Comparison of ENCODE assay signal across 25 cellular contexts in the genomic region with DNA sequence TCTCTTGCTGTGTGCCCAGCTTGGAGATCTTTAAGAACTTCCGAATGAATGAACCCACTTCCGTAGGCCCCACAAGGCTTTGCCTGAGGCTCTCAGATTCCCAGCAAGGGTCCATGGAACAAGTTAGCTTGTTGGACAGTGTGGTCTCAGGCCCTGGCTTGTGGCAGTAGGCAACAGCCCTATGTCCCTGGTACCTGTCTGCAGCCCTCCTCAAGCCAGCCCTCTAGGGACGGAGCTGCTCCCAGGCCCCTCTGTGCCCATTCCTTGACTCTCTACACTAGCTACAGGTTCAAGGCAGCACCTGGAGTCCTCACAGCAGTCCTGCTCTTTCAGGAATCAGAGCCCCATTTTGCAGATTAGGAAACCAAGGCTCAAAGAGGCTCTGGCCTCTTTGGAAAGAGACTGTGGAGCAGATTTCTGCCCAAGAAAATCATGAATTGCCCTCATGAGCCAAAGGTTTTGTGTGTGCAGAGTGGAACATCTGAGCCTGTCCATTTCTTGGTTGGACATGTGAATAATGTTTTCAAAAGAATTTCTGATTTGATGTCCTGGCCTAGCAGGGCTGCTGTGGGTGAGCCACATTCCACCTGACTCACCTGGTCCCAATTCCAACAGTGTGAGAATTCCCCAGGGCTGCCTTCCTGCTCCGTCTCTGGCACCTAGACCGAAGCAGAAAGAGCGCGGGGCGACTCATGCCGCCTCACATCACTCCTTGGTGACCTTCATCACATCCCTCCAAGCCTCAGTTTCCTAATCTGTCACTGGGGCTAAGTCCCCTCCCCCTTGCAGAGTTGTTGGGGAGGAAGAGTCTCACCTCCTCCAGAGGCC.
A peak's percentile ranks its signal among the peaks of the same experiment; 100 is the strongest.
DNase-seq lines count a peak whose midpoint lies in the region; ATAC-seq and TF ChIP-seq lines count a peak whose summit lies in the region.
"Had no signal": no experiment of that assay in that cellular context is flagged by ENCODE, and none has a peak within 500 bp of the region (broad histone marks: within the 10 kb centered on the region; RNA-seq: fewer than 3 reads in every experiment).

No MANE protein-coding gene starts in this region.

- TF ChIP-seq CTCF in SK-N-SH (IDR thresholded peaks at IDR 0.05) (no peak), Peyer's patch (IDR thresholded peaks at IDR 0.05) (no peak)

- H3K27ac ChIP-seq in SK-N-SH (ENCODE audit: low read depth in 2 of 2, low read length in 1 of 2) (no peak overlapping the region), Peyer's patch (no peak overlapping the region)
- H3K27ac ChIP-seq: 22Rv1, BLaER1, HL-60 had no signal

- no peaks in the 10 kb centered on the region; a peak in 1 of 4 replicates for H3K4me1 ChIP-seq in SK-N-SH (ENCODE audit: control insufficient read depth in 1 of 2, insufficient read depth in 2 of 2, low read depth in 1 of 2, low read length in 1 of 2)
- H3K4me1 ChIP-seq in Peyer's patch, result peaks cover 0 to 3% (median 0%) of the 10 kb centered on the region in 4 donors

- no peak for TF ChIP-seq POLR2A in Peyer's patch (IDR thresholded peaks at IDR 0.05)

- H4K20me1 ChIP-seq in SK-N-SH (ENCODE audit: insufficient read depth), result no peaks in the 10 kb centered on the region
- H4K20me1 ChIP-seq: BLaER1 had no signal

- H3K79me2 ChIP-seq in SK-N-SH (ENCODE audit: insufficient read depth), result no peaks in the 10 kb centered on the region

- H2AFZ ChIP-seq in SK-N-SH (ENCODE audit: low read depth), result no peak overlapping the region

- no peaks in the 10 kb centered on the region for H3K9me2 ChIP-seq in SK-N-SH

- CTCF ChIA-PET in SK-N-SH (lab: Yijun Ruan, JAX), result no interaction called here

- 76% methylated on average over 8 of the region's 9 CpGs for WGBS in SK-N-SH (ENCODE audit: low lambda C conversion rate)

- no peaks in the 10 kb centered on the region for H3K9me3 ChIP-seq in SK-N-SH
- H3K9me3 ChIP-seq in Peyer's patch, result no peaks in the 10 kb centered on the region
- H3K9me3 ChIP-seq: BLaER1 had no signal

- TF ChIP-seq EP300 in SK-N-SH (IDR thresholded peaks at IDR 0.05; ENCODE audit: borderline replicate concordance in 1 of 2, low read depth in 1 of 2, low read length in 1 of 2), result no peak

- no peak for TF ChIP-seq RAD21 in SK-N-SH (IDR thresholded peaks at IDR 0.05; ENCODE audit: low read length)

- H3K27me3 ChIP-seq in SK-N-SH (ENCODE audit: insufficient read depth) (no peaks in the 10 kb centered on the region), Peyer's patch (no peaks in the 10 kb centered on the region)
- H3K27me3 ChIP-seq: BLaER1 had no signal

- peak; percentile 2 for DNase-seq in SK-N-SH
- DNase-seq in Peyer's patch, result peak in 2 of 3 donors; percentile 9 to 22
- peak; percentile 24 for DNase-seq in left lobe of liver (ENCODE audit: low spot score)
- no peak for DNase-seq in T1000 (lab: John Stamatoyannopoulos, UW)
- DNase-seq in NOMO-1 (lab: John Stamatoyannopoulos, UW; ENCODE audit: unreplicated experiment in 2 of 2), result no peak
- DNase-seq: ACHN; CD4-positive, CD25-positive, alpha-beta regulatory T cell; DMS53; Karpas-422; NCI-H1092; NCI-H1417 treated with DMSO at 0.1 percent for 48 hours; NCI-H1694 treated with DMSO at 0.1 percent for 48 hours; NCI-H2081 treated with DMSO at 0.1 percent for 48 hours; NCI-H2171; NCI-H226; NCI-H510A; NCI-H69; OCI-M1 had no signal

- no peak overlapping the region for H3K4me3 ChIP-seq in SK-N-SH (ENCODE audit: low read depth in 2 of 2, low read length in 1 of 2)
- no peak overlapping the region for H3K4me3 ChIP-seq in Peyer's patch
- H3K4me3 ChIP-seq: BLaER1, GM12878 had no signal

- no peaks in the 10 kb centered on the region for H3F3A ChIP-seq in SK-N-SH (replicated peaks; ENCODE audit: insufficient read depth)

- H3K9ac ChIP-seq in SK-N-SH, result no peak overlapping the region
- H3K9ac ChIP-seq: BLaER1 had no signal

- no peak for ATAC-seq in SK-N-SH treated with all-trans-retinoic acid at 6 μM for 48 hours
- no peak for ATAC-seq in left lobe of liver
- ATAC-seq in GM21576 (IDR thresholded peaks at IDR 0.05; ENCODE audit: unreplicated experiment), result no peak
- ATAC-seq in GM19324 (IDR thresholded peaks at IDR 0.05; ENCODE audit: low FRiP score, unreplicated experiment), result no peak
- ATAC-seq: GM12878 had no signal

- no peak overlapping the region for H3K4me2 ChIP-seq in SK-N-SH
- H3K4me2 ChIP-seq: BLaER1 had no signal

- POLR2A ChIA-PET in SK-N-SH (lab: Yijun Ruan, JAX), result no interaction called here

- H3K36me3 ChIP-seq in SK-N-SH (replicated peaks in 1 of 2; ENCODE audit: control insufficient read depth in 1 of 2, insufficient read depth in 2 of 2, low read length in 1 of 2) (no peaks in the 10 kb centered on the region), Peyer's patch (no peaks in the 10 kb centered on the region)
- H3K36me3 ChIP-seq: BLaER1 had no signal

TF ChIP-seq in SK-N-SH, 30 proteins besides CTCF, POLR2A, EP300 and RAD21 (continues in another document):
- TF ChIP-seq FOXM1 (IDR thresholded peaks at IDR 0.05; ENCODE audit: low read depth), result no peak
- no peak for TF ChIP-seq TAF1 (IDR thresholded peaks at IDR 0.05; ENCODE audit: borderline replicate concordance, low read depth, low read length)
- TF ChIP-seq JUND (IDR thresholded peaks at IDR 0.05), result no peak
- TF ChIP-seq, protein P1, sequence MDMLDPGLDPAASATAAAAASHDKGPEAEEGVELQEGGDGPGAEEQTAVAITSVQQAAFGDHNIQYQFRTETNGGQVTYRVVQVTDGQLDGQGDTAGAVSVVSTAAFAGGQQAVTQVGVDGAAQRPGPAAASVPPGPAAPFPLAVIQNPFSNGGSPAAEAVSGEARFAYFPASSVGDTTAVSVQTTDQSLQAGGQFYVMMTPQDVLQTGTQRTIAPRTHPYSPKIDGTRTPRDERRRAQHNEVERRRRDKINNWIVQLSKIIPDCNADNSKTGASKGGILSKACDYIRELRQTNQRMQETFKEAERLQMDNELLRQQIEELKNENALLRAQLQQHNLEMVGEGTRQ (IDR thresholded peaks at IDR 0.05; ENCODE audit: borderline replicate concordance, low read depth, low read length), result no peak
- TF ChIP-seq NFIC (IDR thresholded peaks at IDR 0.05; ENCODE audit: borderline replicate concordance), result no peak
- TF ChIP-seq YY1 (IDR thresholded peaks at IDR 0.05; ENCODE audit: low read depth), result no peak
- no peak for TF ChIP-seq NRF1 (IDR thresholded peaks at IDR 0.05; ENCODE audit: low read depth, low read length)
- TF ChIP-seq TEAD4 (IDR thresholded peaks at IDR 0.05; ENCODE audit: borderline replicate concordance, insufficient read depth), result no peak
- TF ChIP-seq GABPA (IDR thresholded peaks at IDR 0.05; ENCODE audit: low read depth), result no peak
- no peak for TF ChIP-seq SIN3A (IDR thresholded peaks at IDR 0.05; ENCODE audit: borderline replicate concordance, low read depth, low read length)
- TF ChIP-seq MEF2A (IDR thresholded peaks at IDR 0.05; ENCODE audit: borderline replicate concordance, low read depth), result no peak
- TF ChIP-seq POLR2AphosphoS5 (IDR thresholded peaks at IDR 0.05; ENCODE audit: low read depth, low read length), result no peak
- no peak for TF ChIP-seq FOXJ3 (CRISPR knock-in tag; IDR thresholded peaks at IDR 0.05)
- no peak for TF ChIP-seq RXRA (IDR thresholded peaks at IDR 0.05; ENCODE audit: borderline replicate concordance, low read depth)
- no peak for TF ChIP-seq RCOR1 (IDR thresholded peaks at IDR 0.05; ENCODE audit: low read length)
- TF ChIP-seq, protein P2, sequence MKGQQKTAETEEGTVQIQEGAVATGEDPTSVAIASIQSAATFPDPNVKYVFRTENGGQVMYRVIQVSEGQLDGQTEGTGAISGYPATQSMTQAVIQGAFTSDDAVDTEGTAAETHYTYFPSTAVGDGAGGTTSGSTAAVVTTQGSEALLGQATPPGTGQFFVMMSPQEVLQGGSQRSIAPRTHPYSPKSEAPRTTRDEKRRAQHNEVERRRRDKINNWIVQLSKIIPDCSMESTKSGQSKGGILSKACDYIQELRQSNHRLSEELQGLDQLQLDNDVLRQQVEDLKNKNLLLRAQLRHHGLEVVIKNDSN (IDR thresholded peaks at IDR 0.05; ENCODE audit: borderline replicate concordance, low read depth), result no peak

TF ChIP-seq in SK-N-SH treated with all-trans-retinoic acid at 6 μM for 48 hours, 23 proteins besides CTCF, POLR2A, EP300 and RAD21 (continues in another document):
- TF ChIP-seq ISL1 (CRISPR knock-in tag; IDR thresholded peaks at IDR 0.05), result no peak
- no peak for TF ChIP-seq PPARA (CRISPR knock-in tag; IDR thresholded peaks at IDR 0.05; ENCODE audit: borderline replicate concordance)
- TF ChIP-seq, protein P3, sequence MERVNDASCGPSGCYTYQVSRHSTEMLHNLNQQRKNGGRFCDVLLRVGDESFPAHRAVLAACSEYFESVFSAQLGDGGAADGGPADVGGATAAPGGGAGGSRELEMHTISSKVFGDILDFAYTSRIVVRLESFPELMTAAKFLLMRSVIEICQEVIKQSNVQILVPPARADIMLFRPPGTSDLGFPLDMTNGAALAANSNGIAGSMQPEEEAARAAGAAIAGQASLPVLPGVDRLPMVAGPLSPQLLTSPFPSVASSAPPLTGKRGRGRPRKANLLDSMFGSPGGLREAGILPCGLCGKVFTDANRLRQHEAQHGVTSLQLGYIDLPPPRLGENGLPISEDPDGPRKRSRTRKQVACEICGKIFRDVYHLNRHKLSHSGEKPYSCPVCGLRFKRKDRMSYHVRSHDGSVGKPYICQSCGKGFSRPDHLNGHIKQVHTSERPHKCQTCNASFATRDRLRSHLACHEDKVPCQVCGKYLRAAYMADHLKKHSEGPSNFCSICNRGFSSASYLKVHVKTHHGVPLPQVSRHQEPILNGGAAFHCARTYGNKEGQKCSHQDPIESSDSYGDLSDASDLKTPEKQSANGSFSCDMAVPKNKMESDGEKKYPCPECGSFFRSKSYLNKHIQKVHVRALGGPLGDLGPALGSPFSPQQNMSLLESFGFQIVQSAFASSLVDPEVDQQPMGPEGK (CRISPR knock-in tag; IDR thresholded peaks at IDR 0.05; ENCODE audit: borderline replicate concordance), result no peak
- no peak for TF ChIP-seq ZNF70 (CRISPR knock-in tag; IDR thresholded peaks at IDR 0.05)

Comparison
In these comparisons a context has a peak if more than half of its experiments do, and no peak if none do; other contexts are left out.
1. DNase-seq: peak in SK-N-SH (single experiment), Peyer's patch (2 of 3) and left lobe of liver (single experiment); none in T1000 (single experiment) and NOMO-1 (0 of 2).